15 cellular contexts compared by ENCODE assay signal in genomic region chr10:103761075-103761920, GRCh38.
DNase-seq lines count a peak whose midpoint lies in the region; ATAC-seq, FAIRE-seq and TF ChIP-seq lines count a peak whose summit lies in the region.
"Had no signal": no experiment of that assay in that cellular context is flagged by ENCODE, and none has a peak within 500 bp of the region (broad histone marks: within the 10 kb centered on the region; RNA-seq: fewer than 3 reads in every experiment).

No MANE protein-coding gene starts in this region.

- 0 out of 3 replicates have a peak overlapping the region, but pooled peaks have one; percentile 23 for H3K4me2 ChIP-seq in A549
- H3K4me2 ChIP-seq: KMS-11 had no signal

- CTCF ChIA-PET in A549 (lab: Yijun Ruan, JAX) = interaction anchor here (1.0 to 3.2 kb wide), 3 partner anchors 11 to 124 kb away, joined by 3 to 8 read pairs (median 3); no protein-coding TSS in a partner anchor

- FAIRE-seq in A549 (lab: Jason Lieb, UNC) = no peak

- TF ChIP-seq RAD21 in A549 (conservative IDR thresholded peaks at IDR 0.05 in 1 of 2, IDR thresholded peaks at IDR 0.05 in 1 of 2) = no peak

- POLR2A ChIA-PET in A549 (lab: Yijun Ruan, JAX) = no interaction called here

- TF ChIP-seq CTCF in A549 (IDR thresholded peaks at IDR 0.05) = no peak

- no peak for TF ChIP-seq EP300 in A549 (IDR thresholded peaks at IDR 0.05)

- no peak for DNase-seq in A549 (ENCODE audit: low read depth in 1 of 2, low spot score in 1 of 2)
- DNase-seq in ELF-1 (ENCODE audit: low read depth, low spot score) = peak; percentile 66
- DNase-seq in NCI-H748 (lab: John Stamatoyannopoulos, UW; ENCODE audit: unreplicated experiment) = peak; percentile 76
- DNase-seq in right cardiac atrium = no peak
- no peak for DNase-seq in NCI-H226
- DNase-seq in activated T-cell treated with anti-CD3 and anti-CD28 coated beads, Interleukin-2, amount 50 U/mL, for 1 hour = no peak
- no peak for DNase-seq in HCEC 1CT
- DNase-seq: anterior cingulate cortex; glutamatergic neuron; NCI-H446; stimulated activated CD4-positive, alpha-beta T cell treated with anti-CD3 and anti-CD28 coated beads, Interleukin-2, amount 100 ng/mL, for 24 hours had no signal

- no peak for TF ChIP-seq POLR2A in A549 (IDR thresholded peaks at IDR 0.05; ENCODE audit: low read length)

- H3K4me3 ChIP-seq in A549 (no peak overlapping the region), right cardiac atrium (ENCODE audit: low read length) (no peak overlapping the region)
- H3K4me3 ChIP-seq: BLaER1 had no signal

- intact Hi-C loops in right cardiac atrium (cut with DNase I) = no loop called here

- 91% methylated on average over 7 of the region's 7 CpGs for WGBS in A549 (ENCODE audit: missing lambda C conversion rate)
- WGBS in right cardiac atrium = 67% methylated on average over 7 of the region's 7 CpGs

- no peaks in the 10 kb centered on the region for H3K27me3 ChIP-seq in right cardiac atrium (ENCODE audit: control insufficient read depth, insufficient read depth)
- H3K27me3 ChIP-seq: BLaER1 had no signal

- H3K4me1 ChIP-seq in A549 = peaks cover 91% of the 10 kb centered on the region
- H3K4me1 ChIP-seq in right cardiac atrium (ENCODE audit: control insufficient read depth, insufficient read depth, low read length) = peaks cover 36% of the 10 kb centered on the region

- no peak for ATAC-seq in A549
- no peak for ATAC-seq in right cardiac atrium
- no peak for ATAC-seq in HG02571 (IDR thresholded peaks at IDR 0.05; ENCODE audit: unreplicated experiment)
- ATAC-seq: stimulated activated effector memory CD8-positive, alpha-beta T cell treated with anti-CD3 and anti-CD28 coated beads, Interleukin-12 subunit alpha, Interleukin-12 subunit beta, amount 100 ng/mL, for 72 hours had no signal

- H3K9me3 ChIP-seq in A549 = no peaks in the 10 kb centered on the region
- no peaks in the 10 kb centered on the region for H3K9me3 ChIP-seq in right cardiac atrium (ENCODE audit: control insufficient read depth, low read length)
- H3K9me3 ChIP-seq: BLaER1 had no signal

- H3K27ac ChIP-seq in A549 (peak overlapping the region; percentile 92 to 94), right cardiac atrium (ENCODE audit: low read length) (peak overlapping the region; percentile 38)
- H3K27ac ChIP-seq: KMS-11 had no signal

TF ChIP-seq in A549, 52 proteins besides CTCF, POLR2A, EP300 and RAD21:
- TF ChIP-seq CBX2 (IDR thresholded peaks at IDR 0.05; ENCODE audit: borderline replicate concordance, low read depth) = no peak
- TF ChIP-seq CHD4 (IDR thresholded peaks at IDR 0.05; ENCODE audit: borderline replicate concordance) = no peak
- TF ChIP-seq TP53 (CRISPR knock-in tag; IDR thresholded peaks at IDR 0.05) = no peak
- no peak for TF ChIP-seq HEYL (CRISPR knock-in tag; IDR thresholded peaks at IDR 0.05)
- TF ChIP-seq NPAS2 (CRISPR knock-in tag; IDR thresholded peaks at IDR 0.05; ENCODE audit: borderline replicate concordance) = no peak
- TF ChIP-seq PBX3 (IDR thresholded peaks at IDR 0.05) = no peak
- no peak for TF ChIP-seq GATA3 (IDR thresholded peaks at IDR 0.05; ENCODE audit: borderline replicate concordance)
- no peak for TF ChIP-seq ELK1 (IDR thresholded peaks at IDR 0.05; ENCODE audit: low read depth, low read length)
- no peak for TF ChIP-seq RARB (CRISPR knock-in tag; IDR thresholded peaks at IDR 0.05)
- no peak for TF ChIP-seq HOXB13 (CRISPR knock-in tag; IDR thresholded peaks at IDR 0.05; ENCODE audit: low read depth)
- TF ChIP-seq HDAC2 (IDR thresholded peaks at IDR 0.05) = no peak
- no peak for TF ChIP-seq USF2 (IDR thresholded peaks at IDR 0.05)
- TF ChIP-seq MYC (IDR thresholded peaks at IDR 0.05; ENCODE audit: borderline replicate concordance, low read length) = no peak
- no peak for TF ChIP-seq FOXS1 (CRISPR knock-in tag; IDR thresholded peaks at IDR 0.05)
- no peak for TF ChIP-seq NFE2L2 (conservative IDR thresholded peaks at IDR 0.05; ENCODE audit: low read length)
- TF ChIP-seq MAFK (IDR thresholded peaks at IDR 0.05; ENCODE audit: partially characterized antibody) = no peak
- TF ChIP-seq POLR2AphosphoS2 (conservative IDR thresholded peaks at IDR 0.05; ENCODE audit: low read length) = no peak
- TF ChIP-seq BCL3 (IDR thresholded peaks at IDR 0.05) = no peak
- no peak for TF ChIP-seq ATOH8 (CRISPR knock-in tag; IDR thresholded peaks at IDR 0.05; ENCODE audit: low read depth)
- TF ChIP-seq SREBF2 (IDR thresholded peaks at IDR 0.05) = no peak

Comparison
In these comparisons a context has a peak if more than half of its experiments do, and no peak if none do; other contexts are left out.
1. DNase-seq: peak in ELF-1 (single experiment) and NCI-H748 (single experiment); none in A549 (0 of 2), right cardiac atrium (0 of 3), NCI-H226 (single experiment), activated T-cell treated with anti-CD3 and anti-CD28 coated beads, Interleukin-2, amount 50 U/mL, for 1 hour (single experiment) and HCEC 1CT (single experiment).